In genomic region chr1:12542596-12543592, GRCh38 we compare ENCODE assay signal across 3 cellular contexts.
TF ChIP-seq lines count a peak whose summit lies in the region.

No MANE protein-coding gene starts in this region.

TF ChIP-seq in A549, 52 proteins besides CTCF, POLR2A, EP300 and RAD21:
- TF ChIP-seq POLR2AphosphoS2 (conservative IDR thresholded peaks at IDR 0.05; ENCODE audit: low read length) = no peak
- TF ChIP-seq TFCP2L1 (CRISPR knock-in tag; IDR thresholded peaks at IDR 0.05) = no peak
- TF ChIP-seq HDAC2 (IDR thresholded peaks at IDR 0.05) = no peak

TF ChIP-seq in IMR-90, 13 proteins besides CTCF, POLR2A, EP300 and RAD21:
- TF ChIP-seq RFX5 (IDR thresholded peaks at IDR 0.05; ENCODE audit: low read depth, low read length) (no peak), MXI1 (IDR thresholded peaks at IDR 0.05; ENCODE audit: borderline replicate concordance, low read depth, low read length) (no peak), RCOR1 (IDR thresholded peaks at IDR 0.05; ENCODE audit: insufficient replicate concordance, low read length) (no peak), CHD1 (IDR thresholded peaks at IDR 0.05; ENCODE audit: low read depth, low read length) (no peak), MAFK (IDR thresholded peaks at IDR 0.05; ENCODE audit: low read depth, low read length) (no peak), MAZ (IDR thresholded peaks at IDR 0.05; ENCODE audit: borderline replicate concordance, low read depth, low read length) (no peak), CEBPB (IDR thresholded peaks at IDR 0.05; ENCODE audit: low read depth, low read length) (no peak), USF2 (IDR thresholded peaks at IDR 0.05; ENCODE audit: low read depth, low read length) (no peak), NFE2L2 (IDR thresholded peaks at IDR 0.05; ENCODE audit: low read depth, low read length) (no peak), SMC3 (IDR thresholded peaks at IDR 0.05; ENCODE audit: low read depth, low read length) (no peak), BHLHE40 (IDR thresholded peaks at IDR 0.05; ENCODE audit: low read depth, low read length) (no peak), FOS (IDR thresholded peaks at IDR 0.05; ENCODE audit: low read depth, low read length) (no peak)
- TF ChIP-seq, protein P1, sequence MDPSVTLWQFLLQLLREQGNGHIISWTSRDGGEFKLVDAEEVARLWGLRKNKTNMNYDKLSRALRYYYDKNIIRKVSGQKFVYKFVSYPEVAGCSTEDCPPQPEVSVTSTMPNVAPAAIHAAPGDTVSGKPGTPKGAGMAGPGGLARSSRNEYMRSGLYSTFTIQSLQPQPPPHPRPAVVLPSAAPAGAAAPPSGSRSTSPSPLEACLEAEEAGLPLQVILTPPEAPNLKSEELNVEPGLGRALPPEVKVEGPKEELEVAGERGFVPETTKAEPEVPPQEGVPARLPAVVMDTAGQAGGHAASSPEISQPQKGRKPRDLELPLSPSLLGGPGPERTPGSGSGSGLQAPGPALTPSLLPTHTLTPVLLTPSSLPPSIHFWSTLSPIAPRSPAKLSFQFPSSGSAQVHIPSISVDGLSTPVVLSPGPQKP (IDR thresholded peaks at IDR 0.05; ENCODE audit: borderline replicate concordance, low read depth, low read length) = no peak

TF ChIP-seq in GM23338, 12 proteins besides CTCF, POLR2A, EP300 and RAD21:
- TF ChIP-seq STAT1 (IDR thresholded peaks at IDR 0.05; ENCODE audit: unreplicated experiment) = no peak
- no peak for TF ChIP-seq ETS1 (IDR thresholded peaks at IDR 0.05)
- no peak for TF ChIP-seq ZNF114 (CRISPR knock-in tag; IDR thresholded peaks at IDR 0.05)
- TF ChIP-seq ZNF462 (CRISPR knock-in tag; IDR thresholded peaks at IDR 0.05) = no peak
